ENCODE assay signal across 2 cellular contexts in genomic region chr1:236078077-236078476, GRCh38. TPM values are rescaled to one million over a fixed set of nuclear protein-coding genes. Genes with fewer than 3 reads are reported as not detected.
"Had no signal": no experiment of that assay in that cellular context is flagged by ENCODE, and none has a peak within 500 bp of the region (broad histone marks: within the 10 kb centered on the region; RNA-seq: fewer than 3 reads in every experiment).

No MANE protein-coding gene starts in this region.

RNA-seq across cellular contexts. Expression of gene NID1, which starts 13.2 kb away (rescaled TPM):
- total RNA-seq: HT-29 had no signal
- polyA plus RNA-seq: IgD-negative memory B cell had no signal
